In the genomic region with DNA sequence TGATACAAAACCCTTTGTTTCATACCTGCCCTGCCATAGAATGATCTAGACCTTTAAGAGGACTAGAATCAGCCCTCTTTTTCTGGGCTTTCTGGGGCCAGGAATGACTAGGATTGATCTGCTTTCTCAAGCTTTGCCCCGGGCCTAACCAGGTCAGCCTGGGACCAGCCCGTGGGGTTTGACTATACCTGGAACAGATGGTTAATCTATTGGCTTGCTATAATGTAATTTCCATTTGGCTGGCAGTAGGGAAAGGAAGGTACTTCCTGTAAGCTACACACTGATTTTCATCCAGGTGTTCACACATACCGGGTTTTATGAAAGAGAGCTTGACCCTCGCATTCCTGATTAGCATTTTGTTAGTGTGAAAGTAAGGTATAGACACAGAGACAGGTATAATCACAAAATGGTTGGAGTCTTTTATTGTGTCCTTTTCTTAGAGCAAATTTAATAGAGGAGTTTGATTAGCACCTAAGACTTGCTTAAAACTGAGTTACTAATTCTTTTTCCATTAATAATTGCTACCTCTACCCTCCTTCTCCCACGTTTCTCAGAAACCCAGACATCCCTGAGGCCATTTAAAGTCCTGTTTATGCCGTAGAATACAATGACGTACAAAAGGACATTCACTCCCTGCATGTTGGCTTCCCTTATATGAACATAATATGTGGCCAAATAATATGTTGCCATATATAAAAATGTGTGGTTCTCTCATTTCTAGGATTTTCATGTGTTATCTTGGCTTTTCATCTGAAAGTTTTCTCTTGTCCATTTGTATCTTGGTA, we compare ENCODE assay signal across 13 cellular contexts. TPM values are rescaled to one million over a fixed set of nuclear protein-coding genes. Genes with fewer than 3 reads are reported as not detected.
DNase-seq lines count a peak whose midpoint lies in the region; ATAC-seq and TF ChIP-seq lines count a peak whose summit lies in the region.
"Had no signal": no experiment of that assay in that cellular context is flagged by ENCODE, and none has a peak within 500 bp of the region (broad histone marks: within the 10 kb centered on the region; RNA-seq: fewer than 3 reads in every experiment).

No MANE protein-coding gene starts in this region.

- no peak for TF ChIP-seq POLR2A in suprapubic skin (IDR thresholded peaks at IDR 0.05)

- H2BK15ac ChIP-seq in mesendoderm (replicated peaks; ENCODE audit: low read depth), result no peak overlapping the region

- peaks cover 24% of the 10 kb centered on the region for H3K36me3 Mint-ChIP-seq in activated T-cell treated with anti-CD3 and anti-CD28 coated beads, Interleukin-2, amount 50 U/mL, for 24 hours (ENCODE audit: low read depth)
- H3K36me3 Mint-ChIP-seq in MCF 10A (ENCODE audit: insufficient read depth, unreplicated experiment), result peaks cover 6% of the 10 kb centered on the region

- no peak overlapping the region for H3K9ac ChIP-seq in mesendoderm (ENCODE audit: low read length)
- H3K9ac ChIP-seq: parathyroid adenoma had no signal

- H3K27ac ChIP-seq in mesendoderm (ENCODE audit: low read depth, low read length) (no peak overlapping the region), suprapubic skin (peak overlapping the region; percentile 3)
- H3K27ac ChIP-seq: parathyroid adenoma had no signal

- H3K4me3 Mint-ChIP-seq in activated T-cell treated with anti-CD3 and anti-CD28 coated beads, Interleukin-2, amount 50 U/mL, for 24 hours, result no peak overlapping the region
- no peak overlapping the region for H3K4me3 Mint-ChIP-seq in MCF 10A (ENCODE audit: unreplicated experiment)

- H2AK5ac ChIP-seq in mesendoderm (ENCODE audit: low read length), result no peak overlapping the region

- intact Hi-C loops in MCF 10A (cut with micrococcal nuclease), result no loop called here

- no peak overlapping the region for H3K4ac ChIP-seq in mesendoderm (ENCODE audit: low read depth, low read length)

- H3K4me1 ChIP-seq in mesendoderm (ENCODE audit: control insufficient read depth, low read depth, low read length) (no peaks in the 10 kb centered on the region), suprapubic skin (peaks cover 30% of the 10 kb centered on the region)

- no peak overlapping the region for H2BK5ac ChIP-seq in mesendoderm (ENCODE audit: low read length)

- TF ChIP-seq EP300 in suprapubic skin (IDR thresholded peaks at IDR 0.05), result no peak

- H3K56ac ChIP-seq in mesendoderm (ENCODE audit: low read length), result no peak overlapping the region

- peaks cover 5% of the 10 kb centered on the region for H3K9me3 Mint-ChIP-seq in activated T-cell treated with anti-CD3 and anti-CD28 coated beads, Interleukin-2, amount 50 U/mL, for 24 hours
- H3K9me3 Mint-ChIP-seq in MCF 10A (ENCODE audit: unreplicated experiment), result no peaks in the 10 kb centered on the region

- POLR2A ChIA-PET in MCF 10A (lab: Yijun Ruan, JAX), result interaction anchor here (0.9 to 1.8 kb wide), 4 partner anchors 13 to 19 kb away, joined by 3 to 10 read pairs (median 4); a partner anchor contains a TSS

- H3K9me3 ChIP-seq in suprapubic skin, result no peaks in the 10 kb centered on the region

- H3K23ac ChIP-seq in mesendoderm (ENCODE audit: low read length), result no peak overlapping the region

- no peak overlapping the region for H3K4me3 ChIP-seq in mesendoderm (ENCODE audit: low read length)
- H3K4me3 ChIP-seq in suprapubic skin, result no peak overlapping the region

- no peaks in the 10 kb centered on the region for H3K27me3 ChIP-seq in mesendoderm (ENCODE audit: insufficient read depth, low read length, poor library complexity)
- no peaks in the 10 kb centered on the region for H3K27me3 ChIP-seq in suprapubic skin

- no peak for TF ChIP-seq CTCF in MCF 10A (IDR thresholded peaks at IDR 0.05; ENCODE audit: unreplicated experiment)
- no peak for TF ChIP-seq CTCF in suprapubic skin (IDR thresholded peaks at IDR 0.05)

- H4K5ac ChIP-seq in mesendoderm (ENCODE audit: low read length), result no peak overlapping the region

- CTCF ChIA-PET in MCF 10A (lab: Yijun Ruan, JAX), result interaction anchor here (0.7 to 0.8 kb wide), 2 partner anchors 12 to 37 kb away, joined by 3 to 4 read pairs; no protein-coding TSS in a partner anchor

- H3K79me2 ChIP-seq in mesendoderm (ENCODE audit: control insufficient read depth, insufficient read depth, low read length), result no peaks in the 10 kb centered on the region

- no peaks in the 10 kb centered on the region for H3K36me3 ChIP-seq in mesendoderm (ENCODE audit: control insufficient read depth, insufficient read depth, low read length)
- no peaks in the 10 kb centered on the region for H3K36me3 ChIP-seq in suprapubic skin

- no peak overlapping the region for H2BK120ac ChIP-seq in mesendoderm (ENCODE audit: low read depth, low read length)

- WGBS in mesendoderm (ENCODE audit: extremely low coverage, insufficient coverage, low lambda C conversion rate), result no CpG with 5 or more reads among the region's 7 CpGs
- WGBS in suprapubic skin, result 56% methylated on average over 7 of the region's 7 CpGs

- peak overlapping the region; percentile 69 for H3K27ac Mint-ChIP-seq in activated T-cell treated with anti-CD3 and anti-CD28 coated beads, Interleukin-2, amount 50 U/mL, for 24 hours
- H3K27ac Mint-ChIP-seq in MCF 10A (ENCODE audit: low read depth, unreplicated experiment), result peak overlapping the region; percentile 82

- H3K79me1 ChIP-seq in mesendoderm (ENCODE audit: low read length), result no peaks in the 10 kb centered on the region

- BruUV-seq in MCF 10A (replicated peaks; lab: Mats Ljungman, UMichigan), result no TSS peak

- no peak overlapping the region for H4K8ac ChIP-seq in mesendoderm (ENCODE audit: low read depth, low read length)

- no peak overlapping the region for H3K18ac ChIP-seq in mesendoderm (ENCODE audit: low read length)

- DNase-seq in activated T-cell treated with anti-CD3 and anti-CD28 coated beads, Interleukin-2, amount 50 U/mL, for 24 hours, result no peak
- DNase-seq in activated T-cell treated with anti-CD3 and anti-CD28 coated beads for 4 hours (no peak), MCF 10A (ENCODE audit: unreplicated experiment) (no peak), mesendoderm (peak; percentile 10), suprapubic skin (ENCODE audit: low spot score in 2 of 2) (no peak), AML-193 (lab: John Stamatoyannopoulos, UW) (no peak)
- DNase-seq: activated CD4-positive, alpha-beta T cell treated with anti-CD3 and anti-CD28 coated beads, Interleukin-2, amount 50 U/mL, for 1 hour; DND-41; KBM-7; NCI-H1694 treated with DMSO at 0.1 percent for 48 hours had no signal

- H3K4me1 Mint-ChIP-seq in activated T-cell treated with anti-CD3 and anti-CD28 coated beads, Interleukin-2, amount 50 U/mL, for 24 hours (ENCODE audit: low read depth), result peaks cover 78% of the 10 kb centered on the region
- H3K4me1 Mint-ChIP-seq in MCF 10A (ENCODE audit: insufficient read depth, unreplicated experiment), result peaks cover 23% of the 10 kb centered on the region

- ATAC-seq in HG03457 (IDR thresholded peaks at IDR 0.05; ENCODE audit: unreplicated experiment), result no peak
- ATAC-seq in GM21515 (IDR thresholded peaks at IDR 0.05; ENCODE audit: unreplicated experiment), result no peak

- no peak overlapping the region for H3K4me2 ChIP-seq in mesendoderm (ENCODE audit: low read length)

- H3K27me3 Mint-ChIP-seq in activated T-cell treated with anti-CD3 and anti-CD28 coated beads, Interleukin-2, amount 50 U/mL, for 24 hours, result no peaks in the 10 kb centered on the region
- no peaks in the 10 kb centered on the region for H3K27me3 Mint-ChIP-seq in MCF 10A (ENCODE audit: insufficient read depth, unreplicated experiment)

RNA-seq across cellular contexts. Expression of a gene that starts 17.3 kb away (rescaled TPM):
- total RNA-seq in MCF 10A (2022), result 26.4 and 30.5 TPM in 2 replicates
- 0.79 TPM for polyA plus RNA-seq in mesendoderm (2013, experiment 1 of 2)
- 0.71 TPM for polyA plus RNA-seq in mesendoderm (2013, experiment 2 of 2)
- total RNA-seq in suprapubic skin, result 100 to 1,000 TPM in 1 of 4 donors, 10 to 100 TPM in 3; 43.7 to 107 (median 69.9) TPM
